28 cellular contexts compared by ENCODE assay signal in genomic region chr20:40810336-40810735, GRCh38.
"Had no signal": no experiment of that assay in that cellular context is flagged by ENCODE, and none has a peak within 500 bp of the region (broad histone marks: within the 10 kb centered on the region; RNA-seq: fewer than 3 reads in every experiment).

No MANE protein-coding gene starts in this region.

- DNase-seq: activated CD4-positive, alpha-beta memory T cell treated with anti-CD3 and anti-CD28 coated beads, Interleukin-2, amount 10 ng/mL, durations not matched to agents 7 days and 5 days; activated CD4-positive, alpha-beta T cell treated with anti-CD3 and anti-CD28 coated beads for 36 hours; activated CD4-positive, alpha-beta T cell treated with anti-CD3 and anti-CD28 coated beads, Interleukin-2, amount 50 U/mL, for 1 hour; activated CD4-positive, CD25-positive, alpha-beta regulatory T cell; activated CD8-positive, alpha-beta memory T cell treated with anti-CD3 and anti-CD28 coated beads, Interleukin-2, amount 50 U/mL, for 48 hours; activated naive CD8-positive, alpha-beta T cell treated with anti-CD3 and anti-CD28 coated beads, Interleukin-2, amount 50 U/mL, for 24 hours; activated T-cell treated with anti-CD3 and anti-CD28 coated beads, Interleukin-2, amount 50 U/mL, for 1 hour; amniotic stem cell; body of pancreas; NCI-H1092; NCI-H1417 treated with DMSO at 0.1 percent for 48 hours; NCI-H1694; NCI-H2029 treated with DMSO at 0.1 percent for 48 hours; NCI-H345; NCI-H510A; NCI-H69; NK-92 treated with Interleukin-12 subunit alpha and Interleukin-12 subunit beta, amount 100 ng/mL, for 24 hours; OCI-M1; RPMI8226; SHP77; T-helper 1 cell had no signal

- H3K27ac Mint-ChIP-seq: activated CD4-positive, alpha-beta memory T cell treated with anti-CD3 and anti-CD28 coated beads, Interleukin-2, amount 10 ng/mL, durations not matched to agents 7 days and 5 days; activated CD4-positive, alpha-beta T cell treated with anti-CD3 and anti-CD28 coated beads for 36 hours; activated naive CD4-positive, alpha-beta T cell treated with anti-CD3 and anti-CD28 coated beads, Interleukin-2, amount 50 U/mL, for 24 hours; activated naive CD8-positive, alpha-beta T cell treated with anti-CD3 and anti-CD28 coated beads, Interleukin-2, amount 50 U/mL, for 24 hours had no signal

- H3K27ac ChIP-seq: ascending aorta, body of pancreas, KMS-11, SJSA1, VCaP had no signal

- H3K4me3 ChIP-seq: ascending aorta, body of pancreas, SJSA1 had no signal

- H3K36me3 ChIP-seq: ascending aorta, SJSA1 had no signal

- H3K4me1 ChIP-seq: ascending aorta, body of pancreas, SJSA1 had no signal

- H3K4me2 ChIP-seq: KMS-11 had no signal

- H3K9me3 Mint-ChIP-seq: activated CD4-positive, alpha-beta memory T cell treated with anti-CD3 and anti-CD28 coated beads, Interleukin-2, amount 10 ng/mL, durations not matched to agents 7 days and 5 days; activated naive CD4-positive, alpha-beta T cell treated with anti-CD3 and anti-CD28 coated beads, Interleukin-2, amount 50 U/mL, for 24 hours; activated naive CD8-positive, alpha-beta T cell treated with anti-CD3 and anti-CD28 coated beads, Interleukin-2, amount 50 U/mL, for 24 hours; central memory CD8-positive, alpha-beta T cell had no signal

- H3K36me3 Mint-ChIP-seq: activated naive CD4-positive, alpha-beta T cell treated with anti-CD3 and anti-CD28 coated beads, Interleukin-2, amount 50 U/mL, for 24 hours had no signal

- H3K27me3 ChIP-seq: ascending aorta, body of pancreas had no signal

- H3K9ac ChIP-seq: KMS-11 had no signal

- H3K9me3 ChIP-seq: ascending aorta, body of pancreas, SJSA1 had no signal

- ATAC-seq: activated CD4-positive, alpha-beta T cell treated with anti-CD3 and anti-CD28 coated beads for 36 hours; activated naive CD8-positive, alpha-beta T cell treated with anti-CD3 and anti-CD28 coated beads, Interleukin-2, amount 50 U/mL, for 24 hours; body of pancreas; Panc1 had no signal

- H3K4me1 Mint-ChIP-seq: activated CD4-positive, alpha-beta memory T cell treated with anti-CD3 and anti-CD28 coated beads, Interleukin-2, amount 10 ng/mL, durations not matched to agents 7 days and 5 days; activated naive CD4-positive, alpha-beta T cell treated with anti-CD3 and anti-CD28 coated beads, Interleukin-2, amount 50 U/mL, for 24 hours; activated naive CD8-positive, alpha-beta T cell treated with anti-CD3 and anti-CD28 coated beads, Interleukin-2, amount 50 U/mL, for 24 hours had no signal

- H3K4me3 Mint-ChIP-seq: activated CD4-positive, alpha-beta memory T cell treated with anti-CD3 and anti-CD28 coated beads, Interleukin-2, amount 10 ng/mL, durations not matched to agents 7 days and 5 days; activated CD4-positive, alpha-beta T cell treated with anti-CD3 and anti-CD28 coated beads for 36 hours; activated naive CD4-positive, alpha-beta T cell treated with anti-CD3 and anti-CD28 coated beads, Interleukin-2, amount 50 U/mL, for 24 hours; activated naive CD8-positive, alpha-beta T cell treated with anti-CD3 and anti-CD28 coated beads, Interleukin-2, amount 50 U/mL, for 24 hours; central memory CD8-positive, alpha-beta T cell had no signal

- H3K27me3 Mint-ChIP-seq: activated CD4-positive, alpha-beta T cell treated with anti-CD3 and anti-CD28 coated beads for 36 hours had no signal
